ENCODE assay signal across 13 cellular contexts in the genomic region with DNA sequence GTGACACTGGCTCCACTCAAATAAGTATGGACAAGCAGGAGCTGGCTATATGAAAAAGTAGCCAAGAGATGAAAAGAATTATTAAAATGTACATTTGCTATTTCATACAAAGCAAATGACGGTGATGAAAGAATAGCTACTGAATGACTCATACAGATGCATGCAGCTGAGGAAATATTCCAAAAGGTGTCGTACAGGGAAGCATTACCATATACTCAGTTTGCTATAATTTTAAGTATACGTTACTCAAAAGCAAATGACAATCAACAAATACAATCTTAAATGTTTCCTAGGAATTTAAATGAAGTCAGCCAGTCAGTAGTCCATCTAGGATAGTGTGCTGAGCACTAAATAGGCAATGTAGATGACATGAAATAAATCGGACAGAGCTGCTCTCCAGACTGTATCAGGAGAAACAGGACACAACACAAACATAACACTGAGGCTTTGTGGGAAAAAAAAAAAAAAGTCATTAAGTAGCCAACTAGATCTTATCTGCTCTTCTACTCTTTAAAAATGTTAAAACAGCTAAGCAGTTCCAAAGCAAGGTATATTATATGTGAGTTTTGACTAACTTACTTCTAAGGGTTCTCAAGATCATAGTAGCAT.
DNase-seq lines count a peak whose midpoint lies in the region; ATAC-seq and TF ChIP-seq lines count a peak whose summit lies in the region.
"Had no signal": no experiment of that assay in that cellular context is flagged by ENCODE, and none has a peak within 500 bp of the region (broad histone marks: within the 10 kb centered on the region; RNA-seq: fewer than 3 reads in every experiment).

No MANE protein-coding gene starts in this region.

- POLR2A ChIA-PET in HCT116 (lab: Charles Lee): no interaction called here

- H3K27ac ChIP-seq in HCT116 (ENCODE audit: low read depth, low read length) (peak overlapping the region; percentile 11; the same call in 1 of the 2 replicates), smooth muscle cell (ENCODE audit: low read depth) (peak overlapping the region; percentile 50)
- H3K27ac ChIP-seq: suprapubic skin had no signal

- H3K9ac ChIP-seq in HCT116 (ENCODE audit: low read length) (no peak overlapping the region), smooth muscle cell (ENCODE audit: low read depth) (no peak overlapping the region)

- H2AFZ ChIP-seq in HCT116 (ENCODE audit: low read depth, low read length, poor library complexity, severe bottlenecking) (no peak overlapping the region), smooth muscle cell (ENCODE audit: low read depth) (no peak overlapping the region)

- TF ChIP-seq CTCF in HCT116 (IDR thresholded peaks at IDR 0.05 in 2 of 3, conservative IDR thresholded peaks at IDR 0.05 in 1 of 3; ENCODE audit: borderline replicate concordance in 1 of 3, insufficient read depth in 1 of 3, low read depth in 2 of 3, low read length in 2 of 3) (no peak), fibroblast of pulmonary artery (IDR thresholded peaks at IDR 0.05; ENCODE audit: low read length, missing control alignments) (no peak), smooth muscle cell (IDR thresholded peaks at IDR 0.05; ENCODE audit: borderline replicate concordance, insufficient read depth, poor library complexity, severe bottlenecking) (no peak)

- no peak for TF ChIP-seq POLR2A in HCT116 (IDR thresholded peaks at IDR 0.05; ENCODE audit: borderline replicate concordance, extremely low read depth, insufficient read depth, insufficient read length)

- H3K4me1 ChIP-seq in HCT116 (ENCODE audit: control insufficient read depth in 1 of 2, insufficient read depth in 2 of 2, low read length in 2 of 2) (peaks cover 6 to 14% of the 10 kb centered on the region in 2 experiments), smooth muscle cell (ENCODE audit: low read depth) (no peaks in the 10 kb centered on the region)
- H3K4me1 ChIP-seq: suprapubic skin had no signal

- CTCF ChIA-PET in HCT116 (lab: Charles Lee): no interaction called here

- H3K27me3 ChIP-seq in HCT116 (ENCODE audit: insufficient read depth, low read length) (no peaks in the 10 kb centered on the region), smooth muscle cell (ENCODE audit: low read depth) (no peaks in the 10 kb centered on the region)
- H3K27me3 ChIP-seq: suprapubic skin had no signal

- H4K20me1 ChIP-seq in HCT116 (ENCODE audit: insufficient read depth): no peaks in the 10 kb centered on the region; the same call in 1 of the 2 replicates
- no peaks in the 10 kb centered on the region for H4K20me1 ChIP-seq in smooth muscle cell (ENCODE audit: low read depth)

- H3K79me2 ChIP-seq in HCT116 (ENCODE audit: insufficient read depth, low read length): peaks cover 8% of the 10 kb centered on the region; the same call in 1 of the 2 replicates
- peaks cover 6% of the 10 kb centered on the region for H3K79me2 ChIP-seq in smooth muscle cell (ENCODE audit: low read depth)

- no peaks in the 10 kb centered on the region for H3K9me3 ChIP-seq in HCT116 (ENCODE audit: control insufficient read depth in 1 of 2, insufficient read depth in 1 of 2, low read depth in 1 of 2, low read length in 2 of 2)
- H3K9me3 ChIP-seq in smooth muscle cell (replicated peaks; ENCODE audit: low read depth): no peaks in the 10 kb centered on the region
- H3K9me3 ChIP-seq: suprapubic skin had no signal

- BruUV-seq in HCT116 (replicated peaks; lab: Mats Ljungman, UMichigan): no TSS peak

- H3K4me2 ChIP-seq in HCT116 (ENCODE audit: low read length) (peak overlapping the region; percentile 42; the same call in 1 of the 2 replicates), smooth muscle cell (no peak overlapping the region)

- intact Hi-C loops in HCT116 (cut with micrococcal nuclease): no loop called here

- no peaks in the 10 kb centered on the region for H3F3A ChIP-seq in smooth muscle cell (ENCODE audit: low read depth)

- TF ChIP-seq RAD21 in HCT116 (IDR thresholded peaks at IDR 0.05; ENCODE audit: low read depth): no peak

- H3K9me2 ChIP-seq in HCT116 (ENCODE audit: insufficient read depth): no peaks in the 10 kb centered on the region

- DNase-seq in HCT116 (ENCODE audit: low read depth, low spot score) (peak; percentile 6), fibroblast of pulmonary artery (ENCODE audit: low read depth) (peak; percentile 77), smooth muscle cell (lab: John Stamatoyannopoulos, UW; ENCODE audit: unreplicated experiment) (no peak)
- no peak for DNase-seq in stimulated activated CD4-positive, alpha-beta T cell treated with anti-CD3 and anti-CD28 coated beads, Interleukin-2, amount 100 ng/mL, for 48 hours
- DNase-seq: activated CD4-positive, alpha-beta T cell treated with anti-CD3 and anti-CD28 coated beads, Interleukin-2, amount 10 ng/mL, durations not matched to agents 7 days and 5 days; central memory CD4-positive, alpha-beta T cell; islet precursor cell; naive B cell had no signal

- RAD21 ChIA-PET in HCT116 (lab: Charles Lee; ENCODE audit: low non-redundant PET in 1 of 2, low total read pairs in 2 of 2, uncharacterized antibody in 2 of 2, unreplicated experiment in 2 of 2): no interaction called here

- H3K36me3 ChIP-seq in HCT116 (ENCODE audit: control insufficient read depth in 1 of 2, insufficient read depth in 2 of 2, low read length in 2 of 2) (peaks cover 8 to 10% of the 10 kb centered on the region in 2 experiments; a peak in 2 of 4 replicates), smooth muscle cell (ENCODE audit: low read depth) (peaks cover 6% of the 10 kb centered on the region)

- H3K4me3 ChIP-seq in HCT116 (replicated peaks in 1 of 2; ENCODE audit: low read depth in 1 of 2, low read length in 2 of 2) (no peak overlapping the region), fibroblast of pulmonary artery (replicated peaks; ENCODE audit: low read depth, low read length) (no peak overlapping the region), smooth muscle cell (no peak overlapping the region)
- H3K4me3 ChIP-seq: suprapubic skin had no signal

- peak; percentile 67 for ATAC-seq in HCT116
- ATAC-seq in SK-N-SH treated with all-trans-retinoic acid at 6 μM for 48 hours: peak; percentile 80
- ATAC-seq in GM21423 (IDR thresholded peaks at IDR 0.05; ENCODE audit: unreplicated experiment): no peak
- ATAC-seq in GM21515 (IDR thresholded peaks at IDR 0.05; ENCODE audit: unreplicated experiment): no peak
- ATAC-seq: sciatic nerve had no signal

- WGBS in smooth muscle cell (ENCODE audit: low lambda C conversion rate): 63% methylated on average over 4 of the region's 4 CpGs

TF ChIP-seq in HCT116, 20 proteins besides CTCF, POLR2A, EP300 and RAD21 (continues in another document):
- TF ChIP-seq, protein P1, sequence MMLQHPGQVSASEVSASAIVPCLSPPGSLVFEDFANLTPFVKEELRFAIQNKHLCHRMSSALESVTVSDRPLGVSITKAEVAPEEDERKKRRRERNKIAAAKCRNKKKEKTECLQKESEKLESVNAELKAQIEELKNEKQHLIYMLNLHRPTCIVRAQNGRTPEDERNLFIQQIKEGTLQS (IDR thresholded peaks at IDR 0.05): 0 out of 2 replicates have a peak, but pooled peaks have one; percentile 23
- TF ChIP-seq JUND (IDR thresholded peaks at IDR 0.05): peak; percentile 41; the same call in 1 of the 2 replicates
- peak; percentile 18 for TF ChIP-seq TCF7L2 (IDR thresholded peaks at IDR 0.05; ENCODE audit: borderline replicate concordance, extremely low read depth, insufficient read depth, insufficient read length)
- no peak for TF ChIP-seq ELF1 (IDR thresholded peaks at IDR 0.05; ENCODE audit: borderline replicate concordance, low read depth)
- no peak for TF ChIP-seq ZBTB33 (IDR thresholded peaks at IDR 0.05; ENCODE audit: extremely low read depth, insufficient replicate concordance, low read length)
- no peak for TF ChIP-seq ZFX (IDR thresholded peaks at IDR 0.05)

TF ChIP-seq in SK-N-SH treated with all-trans-retinoic acid at 6 μM for 48 hours, 23 proteins besides CTCF, POLR2A, EP300 and RAD21 (continues in another document):
- TF ChIP-seq ZNF8 (CRISPR knock-in tag; IDR thresholded peaks at IDR 0.05) (no peak), ESRRG (CRISPR knock-in tag; IDR thresholded peaks at IDR 0.05) (no peak), TCF4 (CRISPR knock-in tag; IDR thresholded peaks at IDR 0.05; ENCODE audit: borderline replicate concordance) (no peak), TSHZ2 (CRISPR knock-in tag; IDR thresholded peaks at IDR 0.05) (no peak)
- TF ChIP-seq, protein P2, sequence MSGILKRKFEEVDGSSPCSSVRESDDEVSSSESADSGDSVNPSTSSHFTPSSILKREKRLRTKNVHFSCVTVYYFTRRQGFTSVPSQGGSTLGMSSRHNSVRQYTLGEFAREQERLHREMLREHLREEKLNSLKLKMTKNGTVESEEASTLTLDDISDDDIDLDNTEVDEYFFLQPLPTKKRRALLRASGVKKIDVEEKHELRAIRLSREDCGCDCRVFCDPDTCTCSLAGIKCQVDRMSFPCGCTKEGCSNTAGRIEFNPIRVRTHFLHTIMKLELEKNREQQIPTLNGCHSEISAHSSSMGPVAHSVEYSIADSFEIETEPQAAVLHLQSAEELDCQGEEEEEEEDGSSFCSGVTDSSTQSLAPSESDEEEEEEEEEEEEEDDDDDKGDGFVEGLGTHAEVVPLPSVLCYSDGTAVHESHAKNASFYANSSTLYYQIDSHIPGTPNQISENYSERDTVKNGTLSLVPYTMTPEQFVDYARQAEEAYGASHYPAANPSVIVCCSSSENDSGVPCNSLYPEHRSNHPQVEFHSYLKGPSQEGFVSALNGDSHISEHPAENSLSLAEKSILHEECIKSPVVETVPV (CRISPR knock-in tag; IDR thresholded peaks at IDR 0.05): no peak

Comparison
In these comparisons a context has a peak if more than half of its experiments do, and no peak if none do; other contexts are left out.
1. ATAC-seq: peak in HCT116 (single experiment) and SK-N-SH treated with all-trans-retinoic acid at 6 μM for 48 hours (single experiment); none in GM21423 (single experiment) and GM21515 (single experiment).
2. DNase-seq: peak in HCT116 (single experiment) and fibroblast of pulmonary artery (single experiment); none in smooth muscle cell (single experiment) and stimulated activated CD4-positive, alpha-beta T cell treated with anti-CD3 and anti-CD28 coated beads, Interleukin-2, amount 100 ng/mL, for 48 hours (0 of 2).